ENCODE assay signal across 12 cellular contexts in the genomic region with DNA sequence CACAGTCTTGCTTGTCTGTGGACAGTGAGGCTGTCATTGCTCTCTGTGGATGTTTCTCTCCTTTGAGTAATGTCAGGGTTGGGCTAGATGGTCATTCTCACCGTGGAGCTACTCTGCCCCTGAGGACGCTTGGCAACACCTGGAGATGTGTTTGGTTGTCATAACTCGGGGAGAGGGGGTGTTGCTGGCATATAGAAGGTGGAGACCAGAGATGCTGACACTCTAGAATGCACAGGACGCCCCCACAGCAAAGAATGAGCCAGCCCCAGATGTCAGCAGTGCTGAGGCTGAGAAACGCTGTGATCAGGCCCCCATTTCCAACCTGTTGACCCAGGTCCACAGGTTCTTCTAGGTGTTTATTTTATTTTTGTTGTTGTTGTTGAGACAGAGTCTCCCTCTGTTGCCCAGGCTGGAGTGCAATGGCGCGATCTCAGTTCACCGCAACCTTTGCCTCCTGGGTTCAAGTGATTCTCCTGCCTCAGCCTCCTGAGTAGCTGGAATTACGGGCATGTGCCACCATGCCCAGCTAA. TPM values are rescaled to one million over a fixed set of nuclear protein-coding genes. Genes with fewer than 3 reads are reported as not detected.
DNase-seq lines count a peak whose midpoint lies in the region; ATAC-seq and TF ChIP-seq lines count a peak whose summit lies in the region.
"Had no signal": no experiment of that assay in that cellular context is flagged by ENCODE, and none has a peak within 500 bp of the region (broad histone marks: within the 10 kb centered on the region; RNA-seq: fewer than 3 reads in every experiment).

No MANE protein-coding gene starts in this region.

- H3K4me1 ChIP-seq in GM23248 (ENCODE audit: insufficient read depth) (peaks cover 4% of the 10 kb centered on the region; the same call in 1 of the 2 replicates), neuronal stem cell (ENCODE audit: control insufficient read depth in 2 of 2, insufficient read depth in 1 of 2, low read depth in 1 of 2, low read length in 2 of 2) (peaks cover 6% of the 10 kb centered on the region in 2 donors)
- H3K4me1 ChIP-seq: BE2C had no signal

- H2AFZ ChIP-seq in GM23248 (no peak overlapping the region), neuronal stem cell (ENCODE audit: low read length) (no peak overlapping the region)

- no peak overlapping the region for H4K91ac ChIP-seq in neuronal stem cell (ENCODE audit: low read depth, low read length, poor library complexity)

- no peak overlapping the region for H2BK12ac ChIP-seq in neuronal stem cell (ENCODE audit: low read length)

- no peak overlapping the region for H4K8ac ChIP-seq in neuronal stem cell (ENCODE audit: low read depth, low read length)

- H3K27ac ChIP-seq in GM23248 (peak overlapping the region; percentile 42), RWPE1 (peak overlapping the region; percentile 30), neuronal stem cell (replicated peaks; ENCODE audit: low read length) (no peak overlapping the region)
- H3K27ac ChIP-seq: C4-2B, KMS-11 had no signal

- H3K79me1 ChIP-seq in neuronal stem cell (ENCODE audit: low read depth, low read length), result peaks cover 5% of the 10 kb centered on the region

- H3K79me2 ChIP-seq in GM23248 (ENCODE audit: insufficient read depth), result peaks cover 22% of the 10 kb centered on the region

- H3K9me3 ChIP-seq in GM23248 (ENCODE audit: low read depth) (no peaks in the 10 kb centered on the region), neuronal stem cell (replicated peaks in 1 of 2; ENCODE audit: control insufficient read depth in 2 of 2, insufficient read depth in 1 of 2, low read depth in 1 of 2, low read length in 2 of 2) (no peaks in the 10 kb centered on the region)
- H3K9me3 ChIP-seq: BE2C, HAP-1 had no signal

- no peak for ATAC-seq in GM19452 (IDR thresholded peaks at IDR 0.05; ENCODE audit: unreplicated experiment)
- no peak for ATAC-seq in HG02973 (IDR thresholded peaks at IDR 0.05; ENCODE audit: unreplicated experiment)
- ATAC-seq in HG02623 (IDR thresholded peaks at IDR 0.05; ENCODE audit: unreplicated experiment), result no peak

- H3K4me3 ChIP-seq in GM23248 (no peak overlapping the region), neuronal stem cell (ENCODE audit: low read length in 2 of 2) (peak overlapping the region in 1 of 2 donors; percentile 12)
- H3K4me3 ChIP-seq: HAP-1 had no signal

- H2BK120ac ChIP-seq in neuronal stem cell (ENCODE audit: low read depth, low read length), result no peak overlapping the region

- no peak for TF ChIP-seq CTCF in RWPE1 (conservative IDR thresholded peaks at IDR 0.05; ENCODE audit: low read depth)

- H3K36me3 ChIP-seq in GM23248 (ENCODE audit: low read depth) (no peaks in the 10 kb centered on the region), neuronal stem cell (replicated peaks in 1 of 2; ENCODE audit: control insufficient read depth in 2 of 2, insufficient read depth in 2 of 2, low read length in 2 of 2) (peaks cover 16 to 31% of the 10 kb centered on the region in 2 donors)

- no peaks in the 10 kb centered on the region for H3K9me2 ChIP-seq in GM23248 (ENCODE audit: insufficient read depth)

- DNase-seq in GM23248 (no peak), RWPE1 (ENCODE audit: low spot score) (no peak), neuronal stem cell (ENCODE audit: low spot score) (no peak)

- no peak overlapping the region for H3K23ac ChIP-seq in neuronal stem cell (ENCODE audit: low read depth, low read length, poor library complexity)

- no peaks in the 10 kb centered on the region for H4K20me1 ChIP-seq in GM23248 (ENCODE audit: insufficient read depth)

- CTCF ChIA-PET in RWPE1 (lab: Yijun Ruan, JAX), result interaction anchor here (0.6 to 3.3 kb wide), 8 partner anchors 17 to 233 kb away, joined by 3 to 71 read pairs (median 4); a partner anchor contains a TSS

- no peak overlapping the region for H3K18ac ChIP-seq in neuronal stem cell (ENCODE audit: low read length)

- H2BK15ac ChIP-seq in neuronal stem cell (ENCODE audit: low read length), result no peak overlapping the region

- H2AK5ac ChIP-seq in neuronal stem cell (ENCODE audit: low read depth, low read length), result no peak overlapping the region

- H3K9ac ChIP-seq in GM23248 (no peak overlapping the region), neuronal stem cell (ENCODE audit: low read depth, low read length, poor library complexity) (peak overlapping the region; percentile 63)
- H3K9ac ChIP-seq: KMS-11 had no signal

- in situ Hi-C loops in GM23248 (cut with MboI), result no loop called here

- peaks cover 8% of the 10 kb centered on the region for H3F3A ChIP-seq in GM23248 (ENCODE audit: insufficient read depth)

- 81 to 83% methylated on average over 9 of the region's 9 CpGs for WGBS in GM23248 (ENCODE audit: low coverage in 1 of 2, low lambda C conversion rate in 2 of 2, missing lambda C conversion rate in 2 of 2), 2 experiments
- no CpG with 5 or more reads among the region's 9 CpGs for WGBS in neuronal stem cell (ENCODE audit: extremely low coverage in 2 of 2, insufficient read length in 2 of 2, insufficient replicate concordance in 1 of 2), 2 donors

- H3K4ac ChIP-seq in neuronal stem cell (ENCODE audit: low read length), result no peak overlapping the region

- H3K27me3 ChIP-seq in GM23248 (replicated peaks; ENCODE audit: insufficient read depth) (no peaks in the 10 kb centered on the region), neuronal stem cell (ENCODE audit: control insufficient read depth in 3 of 3, insufficient read depth in 3 of 3, low read depth in 1 of 3, low read length in 3 of 3) (no peaks in the 10 kb centered on the region)
- H3K27me3 ChIP-seq: BE2C had no signal

- H2BK5ac ChIP-seq in neuronal stem cell (ENCODE audit: low read length), result no peak overlapping the region

- no peak overlapping the region for H3K14ac ChIP-seq in neuronal stem cell (ENCODE audit: low read length)

- POLR2A ChIA-PET in RWPE1 (lab: Yijun Ruan, JAX; ENCODE audit: low non-redundant PET), result interaction anchor here (1.0 kb wide), 1 partner anchor 10 kb away, joined by 9 read pairs; no protein-coding TSS in a partner anchor

- no peak overlapping the region for H3K4me2 ChIP-seq in GM23248 (ENCODE audit: unreplicated experiment)
- H3K4me2 ChIP-seq in neuronal stem cell (ENCODE audit: insufficient read depth, low read length, poor library complexity, severe bottlenecking), result no peak overlapping the region
- H3K4me2 ChIP-seq: KMS-11 had no signal

RNA-seq across cellular contexts. Expression of a gene that starts 4.6 kb away (rescaled TPM):
- total RNA-seq in GM23248 (2014; rRNA removed; shearing (Covaris generic)), result 14.4 and 29.6 TPM in 2 replicates
- polyA plus RNA-seq in GM23248 (2016; fragmentation: Nextera tagmentation; extraction: Ambion mirVana), result 125 and 130 TPM in 2 replicates
- 88.1 TPM for polyA plus RNA-seq in neuronal stem cell (2013, experiment 1 of 2)
- 85.6 TPM for polyA plus RNA-seq in neuronal stem cell (2013, experiment 2 of 2)

RNA-seq across cellular contexts. Expression of a gene that starts 29.5 kb away (rescaled TPM):
- not detected in 2 replicates for total RNA-seq in GM23248 (2014; rRNA removed; shearing (Covaris generic))
- not detected in 2 replicates for polyA plus RNA-seq in GM23248 (2016; fragmentation: Nextera tagmentation; extraction: Ambion mirVana)
- 8.4 TPM for polyA plus RNA-seq in neuronal stem cell (2013, experiment 1 of 2)
- polyA plus RNA-seq in neuronal stem cell (2013, experiment 2 of 2), result 7.4 TPM
- total RNA-seq: A172; CD4-positive, alpha-beta memory T cell had no signal
- polyA plus RNA-seq: CD4-positive, alpha-beta memory T cell had no signal
